Comparison of ENCODE assay signal across 16 cellular contexts in the genomic region with DNA sequence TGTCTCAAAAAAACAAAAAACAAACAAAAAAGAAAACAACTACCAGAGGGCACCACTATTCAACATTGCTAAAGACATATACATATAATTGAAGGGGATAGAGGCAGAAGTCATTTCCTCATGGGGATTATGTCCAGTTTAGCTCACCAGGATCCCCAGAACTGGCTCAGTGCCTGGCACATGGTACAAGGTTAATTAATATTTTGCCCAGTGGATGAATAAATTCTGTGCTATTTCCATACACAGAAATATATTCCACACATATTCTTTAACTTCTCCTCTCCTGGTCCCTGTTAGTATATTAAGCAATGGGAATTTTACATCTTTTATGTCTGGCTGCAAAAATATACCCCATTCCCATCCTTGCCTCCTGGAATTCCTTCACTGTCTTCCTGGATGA. TPM values are rescaled to one million over a fixed set of nuclear protein-coding genes. Genes with fewer than 3 reads are reported as not detected.
DNase-seq lines count a peak whose midpoint lies in the region; ATAC-seq, FAIRE-seq and TF ChIP-seq lines count a peak whose summit lies in the region.
"Had no signal": no experiment of that assay in that cellular context is flagged by ENCODE, and none has a peak within 500 bp of the region (broad histone marks: within the 10 kb centered on the region; RNA-seq: fewer than 3 reads in every experiment).

No MANE protein-coding gene starts in this region.

- H3K27me3 ChIP-seq in sigmoid colon, result no peaks in the 10 kb centered on the region
- H3K27me3 ChIP-seq in heart left ventricle, result no peaks in the 10 kb centered on the region
- H3K27me3 ChIP-seq: BE2C had no signal

- TF ChIP-seq POLR2A in A549 (IDR thresholded peaks at IDR 0.05; ENCODE audit: low read length), result no peak
- TF ChIP-seq POLR2A in sigmoid colon (IDR thresholded peaks at IDR 0.05), result no peak
- no peak for TF ChIP-seq POLR2A in heart left ventricle (IDR thresholded peaks at IDR 0.05)

- H3K4me1 Mint-ChIP-seq in CD14-positive monocyte (peaks cover 92% of the 10 kb centered on the region), T-helper 17 cell (peaks cover 22% of the 10 kb centered on the region)

- FAIRE-seq in A549 (lab: Jason Lieb, UNC), result no peak
- FAIRE-seq: A204.1, HepG2, HTR-8/SVneo had no signal

- ATAC-seq in A549, result no peak
- ATAC-seq in T-helper 17 cell, result no peak
- no peak for ATAC-seq in heart left ventricle
- no peak for ATAC-seq in HG02938 (IDR thresholded peaks at IDR 0.05; ENCODE audit: unreplicated experiment)
- ATAC-seq: GM23338, HepG2 had no signal

- H3K9me3 Mint-ChIP-seq in CD14-positive monocyte, result peaks cover 8 to 14% (median 13%) of the 10 kb centered on the region in 7 donors
- H3K9me3 Mint-ChIP-seq: CD4-positive, CD25-positive, alpha-beta regulatory T cell; GM23338 had no signal

- H3K4me1 ChIP-seq in A549, result peaks cover 28% of the 10 kb centered on the region
- H3K4me1 ChIP-seq in sigmoid colon, result peaks cover 0 to 14% (median 12%) of the 10 kb centered on the region in 4 donors
- peaks cover 0 to 56% (median 12%) of the 10 kb centered on the region in 12 donors for H3K4me1 ChIP-seq in heart left ventricle
- H3K4me1 ChIP-seq: BE2C had no signal

- TF ChIP-seq CTCF in A549 (IDR thresholded peaks at IDR 0.05) (no peak), CD14-positive monocyte (IDR thresholded peaks at IDR 0.05) (no peak), sigmoid colon (IDR thresholded peaks at IDR 0.05) (no peak), heart left ventricle (IDR thresholded peaks at IDR 0.05) (no peak), GM13977 (IDR thresholded peaks at IDR 0.05; ENCODE audit: extremely low read depth, insufficient read depth, missing control alignments) (no peak)

- no peak overlapping the region for H3K27ac ChIP-seq in A549
- no peak overlapping the region for H3K27ac ChIP-seq in sigmoid colon
- H3K27ac ChIP-seq in heart left ventricle, result peak overlapping the region in 1 of 12 donors; percentile 3

- TF ChIP-seq EP300 in A549 (IDR thresholded peaks at IDR 0.05), result no peak
- no peak for TF ChIP-seq EP300 in sigmoid colon (IDR thresholded peaks at IDR 0.05)

- no peak for DNase-seq in A549 (ENCODE audit: low read depth in 1 of 2, low spot score in 1 of 2)
- DNase-seq in CD14-positive monocyte (ENCODE audit: low spot score), result no peak
- no peak for DNase-seq in T-helper 17 cell
- DNase-seq in sigmoid colon, result peak; percentile 19
- no peak for DNase-seq in heart left ventricle
- DNase-seq in GM13977 (ENCODE audit: low spot score), result no peak
- DNase-seq: BE2C; Calu3; CD4-positive, CD25-positive, alpha-beta regulatory T cell; DMS 273 treated with DMSO at 0.1 percent for 48 hours; H7 had no signal

- POLR2A ChIA-PET in A549 (lab: Yijun Ruan, JAX), result interaction anchor here (2.9 kb wide), 1 partner anchor 9 kb away, joined by 15 read pairs; no protein-coding TSS in a partner anchor

- H3K4me3 ChIP-seq in A549 (no peak overlapping the region), sigmoid colon (no peak overlapping the region), heart left ventricle (no peak overlapping the region)
- H3K4me3 ChIP-seq: GM23338 had no signal

- peaks cover 0 to 25% (median 3%) of the 10 kb centered on the region in 3 donors for H3K27me3 Mint-ChIP-seq in CD14-positive monocyte (ENCODE audit: low read depth in 3 of 3)
- peaks cover 31% of the 10 kb centered on the region for H3K27me3 Mint-ChIP-seq in T-helper 17 cell

- no peak overlapping the region for H3K4me2 ChIP-seq in A549
- H3K4me2 ChIP-seq: GM23338 had no signal

- CTCF ChIA-PET in A549 (lab: Yijun Ruan, JAX), result interaction anchor here (1.0 to 3.3 kb wide), 4 partner anchors 9 to 204 kb away, joined by 3 to 16 read pairs (median 3); no protein-coding TSS in a partner anchor

- H3K9me3 ChIP-seq in A549 (no peaks in the 10 kb centered on the region), T-helper 17 cell (ENCODE audit: control insufficient read depth, low read length, poor library complexity, severe bottlenecking) (no peaks in the 10 kb centered on the region), sigmoid colon (no peaks in the 10 kb centered on the region), heart left ventricle (no peaks in the 10 kb centered on the region)
- H3K9me3 ChIP-seq: BE2C had no signal

- in situ Hi-C loops in GM13977 (cut with MboI; ENCODE audit: low pct_unique_long_range_greater_than_20kb, low sequenced_read_pairs, unreplicated experiment), result no loop called here

- peaks cover 22 to 28% of the 10 kb centered on the region in 2 donors for H3K36me3 Mint-ChIP-seq in CD14-positive monocyte
- H3K36me3 Mint-ChIP-seq in T-helper 17 cell (ENCODE audit: low read depth), result peaks cover 9% of the 10 kb centered on the region

- no peak for TF ChIP-seq RAD21 in A549 (conservative IDR thresholded peaks at IDR 0.05 in 1 of 2, IDR thresholded peaks at IDR 0.05 in 1 of 2)

- H3K27ac Mint-ChIP-seq in CD14-positive monocyte (peak overlapping the region in 6 of 7 donors; percentile 50 to 100 (median 96)), T-helper 17 cell (peak overlapping the region; percentile 98)
- H3K27ac Mint-ChIP-seq: CD4-positive, CD25-positive, alpha-beta regulatory T cell; GM23338 had no signal

- intact Hi-C loops in CD14-positive monocyte (cut with micrococcal nuclease) (loop anchor here in 1 of 2 donors (2.0 kb wide), 1 partner anchor 17 kb away; no protein-coding TSS in a partner anchor), sigmoid colon (cut with DNase I) (no loop called here), heart left ventricle (cut with DNase I) (loop anchor here in 1 of 10 donors (5.0 kb wide), 1 partner anchor 38 kb away; no protein-coding TSS in a partner anchor)

- no peak overlapping the region for H3K4me3 Mint-ChIP-seq in CD14-positive monocyte
- peak overlapping the region; percentile 39 for H3K4me3 Mint-ChIP-seq in T-helper 17 cell
- H3K4me3 Mint-ChIP-seq: GM23338 had no signal

- H3K36me3 ChIP-seq in sigmoid colon (peaks cover 0 to 15% (median 5%) of the 10 kb centered on the region in 4 donors), heart left ventricle (peaks cover 0 to 21% (median 17%) of the 10 kb centered on the region in 9 donors)
- H3K36me3 ChIP-seq: BE2C had no signal

TF ChIP-seq in A549, 52 proteins besides CTCF, POLR2A, EP300 and RAD21:
- TF ChIP-seq, protein P1, sequence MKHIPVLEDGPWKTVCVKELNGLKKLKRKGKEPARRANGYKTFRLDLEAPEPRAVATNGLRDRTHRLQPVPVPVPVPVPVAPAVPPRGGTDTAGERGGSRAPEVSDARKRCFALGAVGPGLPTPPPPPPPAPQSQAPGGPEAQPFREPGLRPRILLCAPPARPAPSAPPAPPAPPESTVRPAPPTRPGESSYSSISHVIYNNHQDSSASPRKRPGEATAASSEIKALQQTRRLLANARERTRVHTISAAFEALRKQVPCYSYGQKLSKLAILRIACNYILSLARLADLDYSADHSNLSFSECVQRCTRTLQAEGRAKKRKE (CRISPR knock-in tag; IDR thresholded peaks at IDR 0.05; ENCODE audit: low read depth), result no peak
- 0 out of 2 replicates have a peak, but pooled peaks have one; percentile 7 for TF ChIP-seq CHD4 (IDR thresholded peaks at IDR 0.05; ENCODE audit: borderline replicate concordance)
- no peak for TF ChIP-seq HMGXB4 (CRISPR knock-in tag; IDR thresholded peaks at IDR 0.05; ENCODE audit: borderline replicate concordance)

RNA-seq across cellular contexts. Expression of gene FOS, which starts 6.7 kb away (rescaled TPM):
- polyA plus RNA-seq in A549 (2011; rRNA removed) (197 and 256 TPM in 2 replicates), A549 (2017; fragmentation: RNase III; extraction: RNeasy Plus Mini Kit Qiagen cat#74134 plus additional on column Dnase treatment) (2.0 to 4.2 TPM (median 2.7 TPM) in 3 replicates), CD14-positive monocyte (1,000 to 10,000 TPM; 4,403 to 4,841 TPM), sigmoid colon (100 to 1,000 TPM; 108 to 374 (median 306) TPM), heart left ventricle (10 to 100 TPM; 24.1 to 49.4 TPM)
- 224 and 245 TPM in 2 replicates for polyA plus RNA-seq in A549 (2012; cell fraction: cytosol; rRNA removed)
- 701 and 1,020 TPM in 2 replicates for polyA plus RNA-seq in A549 (2012; cell fraction: nucleus; rRNA removed)
- polyA minus RNA-seq in A549 (2011; rRNA and poly(A)+ RNA removed), result 237 and 281 TPM in 2 replicates
- total RNA-seq in T-helper 17 cell (1,000 to 10,000 TPM; 2,179 to 4,074 TPM), sigmoid colon (1,000 to 10,000 TPM in 1 of 4 donors, 100 to 1,000 TPM in 3; 172 to 1,048 (median 650) TPM), heart left ventricle (100 to 1,000 TPM in 1 of 9 donors, 10 to 100 TPM in 6, 1 to 10 TPM in 2; 6.5 to 549 (median 28.6) TPM)

Comparison
In these comparisons a context has a peak if more than half of its experiments do, and no peak if none do; other contexts are left out.
1. RNA of gene FOS, which starts 6.7 kb away (polyA plus RNA-seq): 4,403 to 4,841 TPM in CD14-positive monocyte; 108 to 374 TPM in sigmoid colon, 2.0 to 1,020 TPM in A549 and 24.1 to 49.4 TPM in heart left ventricle; every median in the first group is over 4 times any median in the second.